ENCODE assay signal across 7 cellular contexts in genomic region chr2:102473020-102473419, GRCh38. TPM values are rescaled to one million over a fixed set of nuclear protein-coding genes. Genes with fewer than 3 reads are reported as not detected.
A peak's percentile ranks its signal among the peaks of the same experiment; 100 is the strongest.
DNase-seq lines count a peak whose midpoint lies in the region; ATAC-seq, FAIRE-seq and TF ChIP-seq lines count a peak whose summit lies in the region.

Gene SLC9A4, plus strand, starts transcription at chr2:102473226. Its CDS starts 534 bp downstream, at chr2:102473760.

- no peak within 1 kb of the TSS for H3K4me3 ChIP-seq in GM23248
- H3K4me3 ChIP-seq in neutrophil (ENCODE audit: low read depth in 1 of 2, low read length in 1 of 2) = no peak within 1 kb of the TSS

- WGBS in GM23248 (ENCODE audit: low coverage in 1 of 2, low lambda C conversion rate in 2 of 2, missing lambda C conversion rate in 2 of 2), 2 experiments = 2 to 4% methylated on average over 3 of the region's 3 CpGs

- FAIRE-seq in urothelium cell line (lab: Jason Lieb, UNC) = peak; percentile 61

- H3K9me3 ChIP-seq in GM23248 (ENCODE audit: low read depth) = no peaks in the 10 kb centered on the region
- no peaks in the 10 kb centered on the region for H3K9me3 ChIP-seq in neutrophil

- H3F3A ChIP-seq in GM23248 (ENCODE audit: insufficient read depth) = no peaks in the 10 kb centered on the region

- H2AFZ ChIP-seq in GM23248 = no peak within 1 kb of the TSS

- in situ Hi-C loops in GM23248 (cut with MboI) = no loop called here

- H3K4me2 ChIP-seq in GM23248 (ENCODE audit: unreplicated experiment) = no peak within 1 kb of the TSS

- H3K27ac ChIP-seq in GM23248 (no peak within 1 kb of the TSS), neutrophil (no peak within 1 kb of the TSS)

- DNase-seq in EL = peak; percentile 35
- peak; percentile 44 for DNase-seq in GM23248
- DNase-seq in NCI-H1694 (lab: John Stamatoyannopoulos, UW) = peak; percentile 21
- peak; percentile 64 to 73 for DNase-seq in activated CD4-positive, alpha-beta T cell treated with anti-CD3 and anti-CD28 coated beads, Interleukin-2, amount 50 U/mL, for 48 hours
- peak; percentile 53 for DNase-seq in urothelium cell line (ENCODE audit: low spot score)

- peak; percentile 74 for ATAC-seq in esophagus mucosa

- peak; percentile 91 for TF ChIP-seq CTCF in neutrophil (IDR thresholded peaks at IDR 0.05)

- H3K27me3 ChIP-seq in GM23248 (replicated peaks; ENCODE audit: insufficient read depth) (peaks cover 37% of the 10 kb centered on the region), neutrophil (peaks cover 35% of the 10 kb centered on the region)

- no peak within 1 kb of the TSS for H3K9ac ChIP-seq in GM23248

- no peaks in the 10 kb centered on the region for H3K36me3 ChIP-seq in GM23248 (ENCODE audit: low read depth)
- H3K36me3 ChIP-seq in neutrophil = no peaks in the 10 kb centered on the region

- H3K79me2 ChIP-seq in GM23248 (ENCODE audit: insufficient read depth) = no peaks in the 10 kb centered on the region

- H4K20me1 ChIP-seq in GM23248 (ENCODE audit: insufficient read depth) = no peaks in the 10 kb centered on the region

- H3K4me1 ChIP-seq in GM23248 (ENCODE audit: insufficient read depth) (no peaks in the 10 kb centered on the region), neutrophil (ENCODE audit: control insufficient read depth in 1 of 2, insufficient read depth in 1 of 2, low read depth in 1 of 2, low read length in 1 of 2) (peaks cover 0 to 3% of the 10 kb centered on the region in 2 experiments)

- no peaks in the 10 kb centered on the region for H3K9me2 ChIP-seq in GM23248 (ENCODE audit: insufficient read depth)

RNA-seq across cellular contexts. Expression of gene SLC9A4, which starts in this region (rescaled TPM):
- total RNA-seq in GM23248 (2014; rRNA removed; shearing (Covaris generic)) = not detected in 2 replicates
- polyA plus RNA-seq in GM23248 (2016; fragmentation: Nextera tagmentation; extraction: Ambion mirVana) = not detected in 2 replicates
- 0.08 TPM for total RNA-seq in esophagus mucosa

Comparison
In these comparisons a context has a peak if more than half of its experiments do, and no peak if none do; other contexts are left out.
1. Peak in DNase-seq in GM23248; RNA of the gene not detected or under 1 TPM.
2. Peak in ATAC-seq in esophagus mucosa; RNA of the gene not detected or under 1 TPM.